In genomic region chr2:190674966-190675650, GRCh38 we compare ENCODE assay signal across 9 cellular contexts. TPM values are rescaled to one million over a fixed set of nuclear protein-coding genes. Genes with fewer than 3 reads are reported as not detected.
DNase-seq lines count a peak whose midpoint lies in the region; ATAC-seq, FAIRE-seq and TF ChIP-seq lines count a peak whose summit lies in the region.
"Had no signal": no experiment of that assay in that cellular context is flagged by ENCODE, and none has a peak within 500 bp of the region (broad histone marks: within the 10 kb centered on the region; RNA-seq: fewer than 3 reads in every experiment).

No MANE protein-coding gene starts in this region.

- peaks cover 2 to 9% of the 10 kb centered on the region in 2 donors for H3K36me3 ChIP-seq in kidney (ENCODE audit: control insufficient read depth in 1 of 2, insufficient read depth in 2 of 2, low read length in 2 of 2)

- no peak overlapping the region for H3K4me3 ChIP-seq in kidney (ENCODE audit: low read length in 2 of 2)
- H3K4me3 ChIP-seq: lung had no signal

- peak overlapping the region; percentile 85 for H3K27ac Mint-ChIP-seq in mesothelial cell of epicardium

- H3K36me3 Mint-ChIP-seq in mesothelial cell of epicardium = peaks cover 17% of the 10 kb centered on the region

- no peaks in the 10 kb centered on the region for H3K27me3 Mint-ChIP-seq in mesothelial cell of epicardium (ENCODE audit: low read depth)

- DNase-seq in mesothelial cell of epicardium (ENCODE audit: low spot score in 2 of 2, unreplicated experiment in 2 of 2) = no peak
- DNase-seq in RWPE1 (ENCODE audit: low spot score) = no peak
- no peak for DNase-seq in NCI-H446 treated with DMSO at 0.1 percent for 48 hours (lab: John Stamatoyannopoulos, UW)
- no peak for DNase-seq in kidney
- DNase-seq: activated effector memory CD4-positive, alpha-beta T cell treated with anti-CD3 and anti-CD28 coated beads, Interleukin-2, amount 50 U/mL, for 16 hours had no signal

- POLR2A ChIA-PET in RWPE1 (lab: Yijun Ruan, JAX; ENCODE audit: low non-redundant PET) = no interaction called here

- TF ChIP-seq CTCF in mesothelial cell of epicardium (IDR thresholded peaks at IDR 0.05; ENCODE audit: unreplicated experiment) (no peak), RWPE1 (conservative IDR thresholded peaks at IDR 0.05; ENCODE audit: low read depth) (no peak), kidney (IDR thresholded peaks at IDR 0.05; ENCODE audit: borderline replicate concordance, extremely low read depth, insufficient read depth) (no peak)

- no peaks in the 10 kb centered on the region for H3K9me3 ChIP-seq in kidney (ENCODE audit: control insufficient read depth in 1 of 2, low read length in 2 of 2)

- H3K4me3 Mint-ChIP-seq in mesothelial cell of epicardium = no peak overlapping the region

- CTCF ChIA-PET in RWPE1 (lab: Yijun Ruan, JAX) = interaction anchor here (0.6 kb wide), 1 partner anchor 310 kb away, joined by 3 read pairs; no protein-coding TSS in a partner anchor

- H3K9ac ChIP-seq in kidney (ENCODE audit: low read length in 2 of 2) = no peak overlapping the region

- intact Hi-C loops in kidney (cut with DNase I) = no loop called here

- H3K9me3 Mint-ChIP-seq in mesothelial cell of epicardium = no peaks in the 10 kb centered on the region

- no peak for FAIRE-seq in kidney (lab: Jason Lieb, UNC)

- H3K4me1 ChIP-seq in kidney (ENCODE audit: control insufficient read depth in 1 of 2, insufficient read depth in 1 of 2, low read depth in 1 of 2, low read length in 2 of 2) = no peaks in the 10 kb centered on the region

- H3K4me1 Mint-ChIP-seq in mesothelial cell of epicardium = peaks cover 66% of the 10 kb centered on the region

- no peak overlapping the region for H3K27ac ChIP-seq in RWPE1
- no peak overlapping the region for H3K27ac ChIP-seq in kidney (ENCODE audit: low read depth in 2 of 2, low read length in 2 of 2)

- ATAC-seq in GM18907 (IDR thresholded peaks at IDR 0.05; ENCODE audit: unreplicated experiment) (peak; percentile 50), GM21529 (IDR thresholded peaks at IDR 0.05; ENCODE audit: unreplicated experiment) (peak; percentile 42), HG03196 (IDR thresholded peaks at IDR 0.05; ENCODE audit: unreplicated experiment) (peak; percentile 56)

RNA-seq across cellular contexts. Expression of gene NAB1, which starts 26.2 kb away (rescaled TPM):
- total RNA-seq in mesothelial cell of epicardium = 66.5 to 71.6 TPM (median 66.8 TPM) in 3 replicates
- 45.0 TPM for total RNA-seq in kidney
- 10.4 TPM for polyA plus RNA-seq in kidney (ENCODE audit: insufficient read depth, low read depth, low replicate concordance)
